ENCODE assay signal across 8 cellular contexts in genomic region chr4:4260185-4260751, GRCh38. TPM values are rescaled to one million over a fixed set of nuclear protein-coding genes. Genes with fewer than 3 reads are reported as not detected.
DNase-seq lines count a peak whose midpoint lies in the region; ATAC-seq and TF ChIP-seq lines count a peak whose summit lies in the region.

No MANE protein-coding gene starts in this region.

- no peak overlapping the region for H2BK15ac ChIP-seq in mesenchymal stem cell (ENCODE audit: low read depth, poor library complexity, severe bottlenecking)

- in situ Hi-C loops in brain microvascular endothelial cell (cut with HindIII; ENCODE audit: low pct_ligation_motif_present, low sequenced_read_pairs), result no loop called here

- no peak overlapping the region for H2AK5ac ChIP-seq in mesenchymal stem cell (ENCODE audit: low read length, severe bottlenecking)

- no peaks in the 10 kb centered on the region for H3K79me1 ChIP-seq in mesenchymal stem cell (replicated peaks; ENCODE audit: low read length, poor library complexity, severe bottlenecking)

- WGBS in mesenchymal stem cell, result 92% methylated on average over 5 of the region's 6 CpGs

- H2BK120ac ChIP-seq in mesenchymal stem cell (ENCODE audit: low read depth, low read length), result no peak overlapping the region

- H4K8ac ChIP-seq in mesenchymal stem cell (ENCODE audit: low read length), result no peak overlapping the region

- H2BK5ac ChIP-seq in mesenchymal stem cell (ENCODE audit: low read depth, low read length, poor library complexity, severe bottlenecking), result no peak overlapping the region

- peak; percentile 67 for ATAC-seq in GM21576 (IDR thresholded peaks at IDR 0.05; ENCODE audit: unreplicated experiment)
- no peak for ATAC-seq in HG02798 (IDR thresholded peaks at IDR 0.05; ENCODE audit: poor library complexity, unreplicated experiment)

- H3K27me3 ChIP-seq in brain microvascular endothelial cell (replicated peaks) (no peaks in the 10 kb centered on the region), mesenchymal stem cell (ENCODE audit: control insufficient read depth in 1 of 2, insufficient read depth in 1 of 2, low read length in 2 of 2) (peaks cover 17 to 22% of the 10 kb centered on the region in 2 experiments)

- intact Hi-C loops in posterior cingulate gyrus (cut with DNase I), result no loop called here

- H3K9ac ChIP-seq in mesenchymal stem cell (ENCODE audit: low read length), result peak overlapping the region; percentile 70

- H3K14ac ChIP-seq in mesenchymal stem cell (ENCODE audit: low read length in 2 of 2), result no peak overlapping the region

- DNase-seq in DMS 273 treated with DMSO at 0.1 percent for 48 hours (lab: John Stamatoyannopoulos, UW) (peak; percentile 30), NCI-H2196 treated with DMSO at 0.1 percent for 48 hours (lab: John Stamatoyannopoulos, UW; ENCODE audit: unreplicated experiment) (peak; percentile 25), brain microvascular endothelial cell (peak; percentile 35), mesenchymal stem cell (peak; percentile 48), posterior cingulate gyrus (no peak), nucleus accumbens (lab: John Stamatoyannopoulos, UW) (no peak)

- H3K23ac ChIP-seq in mesenchymal stem cell (ENCODE audit: low read length in 2 of 2), result no peak overlapping the region

- H3K4me1 ChIP-seq in mesenchymal stem cell (ENCODE audit: control insufficient read depth, insufficient read depth, low read depth, low read length), result no peaks in the 10 kb centered on the region

- H3K9me3 ChIP-seq in mesenchymal stem cell (ENCODE audit: control insufficient read depth, low read length), result no peaks in the 10 kb centered on the region

- H2AFZ ChIP-seq in mesenchymal stem cell (ENCODE audit: low read depth, low read length), result no peak overlapping the region

- no peak overlapping the region for H2BK12ac ChIP-seq in mesenchymal stem cell (ENCODE audit: low read length in 2 of 2)

- H3K27ac ChIP-seq in brain microvascular endothelial cell (no peak overlapping the region), mesenchymal stem cell (ENCODE audit: low read length, poor library complexity, severe bottlenecking) (no peak overlapping the region)

- H3K18ac ChIP-seq in mesenchymal stem cell (ENCODE audit: low read depth in 1 of 2, low read length in 2 of 2), result no peak overlapping the region

- TF ChIP-seq CTCF in brain microvascular endothelial cell (IDR thresholded peaks at IDR 0.05; ENCODE audit: low read depth, low read length, missing control alignments), result peak; percentile 45

- no peak overlapping the region for H4K91ac ChIP-seq in mesenchymal stem cell (ENCODE audit: low read length)

- no peak overlapping the region for H3K4me3 ChIP-seq in brain microvascular endothelial cell (ENCODE audit: low read depth, low read length)
- H3K4me3 ChIP-seq in mesenchymal stem cell (ENCODE audit: insufficient read depth in 1 of 2, low read depth in 1 of 2, low read length in 2 of 2), result peak overlapping the region in 1 of 2 experiments; percentile 60

- no peaks in the 10 kb centered on the region for H3K36me3 ChIP-seq in brain microvascular endothelial cell (replicated peaks)
- H3K36me3 ChIP-seq in mesenchymal stem cell (ENCODE audit: control insufficient read depth in 1 of 2, insufficient read depth in 2 of 2, low read depth in 1 of 2, low read length in 2 of 2), result no peaks in the 10 kb centered on the region

- H3K4ac ChIP-seq in mesenchymal stem cell (ENCODE audit: low read depth in 1 of 2, low read length in 2 of 2), result no peak overlapping the region

- H3K4me2 ChIP-seq in mesenchymal stem cell (ENCODE audit: low read length, poor library complexity, severe bottlenecking), result no peak overlapping the region

RNA-seq across cellular contexts. Expression of gene TMEM128, which starts 12.2 kb away (rescaled TPM):
- polyA plus RNA-seq in mesenchymal stem cell (2013, experiment 1 of 2), result 12.8 TPM
- polyA plus RNA-seq in mesenchymal stem cell (2013, experiment 2 of 2), result 14.0 TPM

RNA-seq across cellular contexts. Expression of gene LYAR, which starts 29.7 kb away (rescaled TPM):
- 17.5 TPM for polyA plus RNA-seq in mesenchymal stem cell (2013, experiment 1 of 2)
- 19.2 TPM for polyA plus RNA-seq in mesenchymal stem cell (2013, experiment 2 of 2)

RNA-seq across cellular contexts. Expression of gene ZBTB49, which starts 29.8 kb away (rescaled TPM):
- 2.6 TPM for polyA plus RNA-seq in mesenchymal stem cell (2013, experiment 1 of 2)
- polyA plus RNA-seq in mesenchymal stem cell (2013, experiment 2 of 2), result 2.3 TPM

RNA-seq across cellular contexts. Expression of gene OTOP1, which starts 33.5 kb away (rescaled TPM):
- not detected for polyA plus RNA-seq in mesenchymal stem cell (2013, experiment 1 of 2)
- polyA plus RNA-seq in mesenchymal stem cell (2013, experiment 2 of 2), result not detected

Comparison
In these comparisons a context has a peak if more than half of its experiments do, and no peak if none do; other contexts are left out.
1. DNase-seq: peak in DMS 273 treated with DMSO at 0.1 percent for 48 hours (single experiment), NCI-H2196 treated with DMSO at 0.1 percent for 48 hours (single experiment), brain microvascular endothelial cell (single experiment) and mesenchymal stem cell (single experiment); none in posterior cingulate gyrus (0 of 10) and nucleus accumbens (0 of 56).